8 cellular contexts compared by ENCODE assay signal in genomic region chr2:64978514-64979268, GRCh38. TPM values are rescaled to one million over a fixed set of nuclear protein-coding genes. Genes with fewer than 3 reads are reported as not detected.
A peak's percentile ranks its signal among the peaks of the same experiment; 100 is the strongest.
DNase-seq lines count a peak whose midpoint lies in the region; ATAC-seq and TF ChIP-seq lines count a peak whose summit lies in the region.

No MANE protein-coding gene starts in this region.

- H2AFZ ChIP-seq in SK-N-SH (ENCODE audit: low read depth) = peak overlapping the region; percentile 0; the same call in 1 of the 2 replicates

- H3K27ac ChIP-seq in BLaER1 (no peak overlapping the region), SK-N-SH (ENCODE audit: low read depth in 2 of 2, low read length in 1 of 2) (no peak overlapping the region), esophagus squamous epithelium (no peak overlapping the region), testis (no peak overlapping the region)

- CTCF ChIA-PET in SK-N-SH (lab: Yijun Ruan, JAX) = interaction anchor here (0.6 to 1.9 kb wide), 5 partner anchors 10 to 87 kb away, joined by 3 to 5 read pairs (median 3); no protein-coding TSS in a partner anchor

- H3K27me3 ChIP-seq in BLaER1 (no peaks in the 10 kb centered on the region), SK-N-SH (ENCODE audit: insufficient read depth) (no peaks in the 10 kb centered on the region), esophagus squamous epithelium (no peaks in the 10 kb centered on the region), testis (no peaks in the 10 kb centered on the region)

- no peaks in the 10 kb centered on the region for H3K79me2 ChIP-seq in SK-N-SH (ENCODE audit: insufficient read depth)

- WGBS in SK-N-SH (ENCODE audit: low lambda C conversion rate) = 81% methylated on average over 4 of the region's 4 CpGs
- WGBS in esophagus squamous epithelium, 2 donors = 76 to 78% methylated on average over 4 of the region's 4 CpGs
- 91 to 97% methylated on average over 4 of the region's 4 CpGs for whole genome bisulfite sequencing in testis, 2 donors

- no peak for DNase-seq in SK-N-SH
- DNase-seq in iris pigment epithelial cell (ENCODE audit: low read depth) = peak; percentile 31
- DNase-seq in esophagus squamous epithelium (lab: John Stamatoyannopoulos, UW) = no peak
- DNase-seq in posterior cingulate gyrus = no peak
- DNase-seq in testis = no peak

- TF ChIP-seq CTCF in SK-N-SH (IDR thresholded peaks at IDR 0.05) (peak; percentile 33), esophagus squamous epithelium (IDR thresholded peaks at IDR 0.05) (peak in 1 of 6 experiments; percentile 23), testis (IDR thresholded peaks at IDR 0.05) (no peak)

- ATAC-seq in GM19452 (IDR thresholded peaks at IDR 0.05; ENCODE audit: unreplicated experiment) (peak; percentile 47), GM19463 (IDR thresholded peaks at IDR 0.05; ENCODE audit: unreplicated experiment) (no peak)

- no peaks in the 10 kb centered on the region for H3K9me2 ChIP-seq in SK-N-SH

- H3K4me1 ChIP-seq in BLaER1 = peaks cover 17% of the 10 kb centered on the region
- H3K4me1 ChIP-seq in SK-N-SH (ENCODE audit: control insufficient read depth in 1 of 2, insufficient read depth in 2 of 2, low read depth in 1 of 2, low read length in 1 of 2) = peaks cover 4 to 19% of the 10 kb centered on the region in 2 experiments; a peak in 3 of 4 replicates
- peaks cover 0 to 31% (median 8%) of the 10 kb centered on the region in 3 donors for H3K4me1 ChIP-seq in esophagus squamous epithelium
- no peaks in the 10 kb centered on the region for H3K4me1 ChIP-seq in testis

- POLR2A ChIA-PET in SK-N-SH (lab: Yijun Ruan, JAX) = no interaction called here

- no peak for TF ChIP-seq EP300 in SK-N-SH (IDR thresholded peaks at IDR 0.05; ENCODE audit: borderline replicate concordance in 1 of 2, low read depth in 1 of 2, low read length in 1 of 2)

- H3K9me3 ChIP-seq in BLaER1 = no peaks in the 10 kb centered on the region
- H3K9me3 ChIP-seq in SK-N-SH = no peaks in the 10 kb centered on the region
- H3K9me3 ChIP-seq in esophagus squamous epithelium = no peaks in the 10 kb centered on the region
- H3K9me3 ChIP-seq in testis = no peaks in the 10 kb centered on the region

- TF ChIP-seq POLR2A in esophagus squamous epithelium (IDR thresholded peaks at IDR 0.05) (no peak), testis (IDR thresholded peaks at IDR 0.05) (no peak)

- no peaks in the 10 kb centered on the region for H4K20me1 ChIP-seq in BLaER1
- no peaks in the 10 kb centered on the region for H4K20me1 ChIP-seq in SK-N-SH (ENCODE audit: insufficient read depth)

- H3F3A ChIP-seq in SK-N-SH (replicated peaks; ENCODE audit: insufficient read depth) = peaks cover 17% of the 10 kb centered on the region

- TF ChIP-seq RAD21 in SK-N-SH (IDR thresholded peaks at IDR 0.05; ENCODE audit: low read length) = peak; percentile 20; the same call in 1 of the 2 replicates

- H3K36me3 ChIP-seq in BLaER1 (no peaks in the 10 kb centered on the region), SK-N-SH (replicated peaks in 1 of 2; ENCODE audit: control insufficient read depth in 1 of 2, insufficient read depth in 2 of 2, low read length in 1 of 2) (no peaks in the 10 kb centered on the region), esophagus squamous epithelium (no peaks in the 10 kb centered on the region), testis (ENCODE audit: low read depth, missing control alignments) (no peaks in the 10 kb centered on the region)

- H3K4me2 ChIP-seq in BLaER1 = peak overlapping the region; percentile 56; the same call in 1 of the 2 replicates
- H3K4me2 ChIP-seq in SK-N-SH = no peak overlapping the region

- intact Hi-C loops in esophagus squamous epithelium (cut with DNase I) (no loop called here), posterior cingulate gyrus (cut with DNase I) (no loop called here), testis (cut with DNase I; ENCODE audit: low total_unique reads) (no loop called here)

- no peak overlapping the region for H3K9ac ChIP-seq in BLaER1
- H3K9ac ChIP-seq in SK-N-SH = no peak overlapping the region

- H3K4me3 ChIP-seq in BLaER1 (no peak overlapping the region), SK-N-SH (ENCODE audit: low read depth in 2 of 2, low read length in 1 of 2) (no peak overlapping the region), esophagus squamous epithelium (no peak overlapping the region), testis (no peak overlapping the region)

TF ChIP-seq in SK-N-SH, 30 proteins besides CTCF, POLR2A, EP300 and RAD21:
- TF ChIP-seq SIN3A (IDR thresholded peaks at IDR 0.05; ENCODE audit: borderline replicate concordance, low read depth, low read length) (no peak), RFX5 (IDR thresholded peaks at IDR 0.05; ENCODE audit: low read length) (no peak), TCF12 (IDR thresholded peaks at IDR 0.05) (no peak), FOSL2 (IDR thresholded peaks at IDR 0.05; ENCODE audit: borderline replicate concordance, low read depth) (peak; percentile 62; the same call in 1 of the 2 replicates), RCOR1 (IDR thresholded peaks at IDR 0.05; ENCODE audit: low read length) (no peak), FOXJ3 (CRISPR knock-in tag; IDR thresholded peaks at IDR 0.05) (no peak), JUND (IDR thresholded peaks at IDR 0.05) (peak; percentile 52; the same call in 1 of the 2 replicates), GATA2 (CRISPR knock-in tag; IDR thresholded peaks at IDR 0.05) (no peak), MXI1 (IDR thresholded peaks at IDR 0.05; ENCODE audit: low read depth, low read length) (no peak), EZH2phosphoT487 (IDR thresholded peaks at IDR 0.05; ENCODE audit: borderline replicate concordance, low read depth) (no peak)
- TF ChIP-seq, protein P1, sequence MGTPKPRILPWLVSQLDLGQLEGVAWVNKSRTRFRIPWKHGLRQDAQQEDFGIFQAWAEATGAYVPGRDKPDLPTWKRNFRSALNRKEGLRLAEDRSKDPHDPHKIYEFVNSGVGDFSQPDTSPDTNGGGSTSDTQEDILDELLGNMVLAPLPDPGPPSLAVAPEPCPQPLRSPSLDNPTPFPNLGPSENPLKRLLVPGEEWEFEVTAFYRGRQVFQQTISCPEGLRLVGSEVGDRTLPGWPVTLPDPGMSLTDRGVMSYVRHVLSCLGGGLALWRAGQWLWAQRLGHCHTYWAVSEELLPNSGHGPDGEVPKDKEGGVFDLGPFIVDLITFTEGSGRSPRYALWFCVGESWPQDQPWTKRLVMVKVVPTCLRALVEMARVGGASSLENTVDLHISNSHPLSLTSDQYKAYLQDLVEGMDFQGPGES (IDR thresholded peaks at IDR 0.05; ENCODE audit: low read depth, low read length) = no peak
- TF ChIP-seq, protein P2, sequence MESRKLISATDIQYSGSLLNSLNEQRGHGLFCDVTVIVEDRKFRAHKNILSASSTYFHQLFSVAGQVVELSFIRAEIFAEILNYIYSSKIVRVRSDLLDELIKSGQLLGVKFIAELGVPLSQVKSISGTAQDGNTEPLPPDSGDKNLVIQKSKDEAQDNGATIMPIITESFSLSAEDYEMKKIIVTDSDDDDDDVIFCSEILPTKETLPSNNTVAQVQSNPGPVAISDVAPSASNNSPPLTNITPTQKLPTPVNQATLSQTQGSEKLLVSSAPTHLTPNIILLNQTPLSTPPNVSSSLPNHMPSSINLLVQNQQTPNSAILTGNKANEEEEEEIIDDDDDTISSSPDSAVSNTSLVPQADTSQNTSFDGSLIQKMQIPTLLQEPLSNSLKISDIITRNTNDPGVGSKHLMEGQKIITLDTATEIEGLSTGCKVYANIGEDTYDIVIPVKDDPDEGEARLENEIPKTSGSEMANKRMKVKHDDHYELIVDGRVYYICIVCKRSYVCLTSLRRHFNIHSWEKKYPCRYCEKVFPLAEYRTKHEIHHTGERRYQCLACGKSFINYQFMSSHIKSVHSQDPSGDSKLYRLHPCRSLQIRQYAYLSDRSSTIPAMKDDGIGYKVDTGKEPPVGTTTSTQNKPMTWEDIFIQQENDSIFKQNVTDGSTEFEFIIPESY (IDR thresholded peaks at IDR 0.05; ENCODE audit: borderline replicate concordance, low read depth) = no peak

RNA-seq across cellular contexts. Expression of gene SLC1A4, which starts 10.5 kb away (rescaled TPM):
- 4.4 and 4.7 TPM in 2 replicates for polyA plus RNA-seq in SK-N-SH (2012; rRNA removed)
- 2.8 and 3.3 TPM in 2 replicates for polyA plus RNA-seq in SK-N-SH (2012; cell fraction: cytosol; rRNA removed)
- polyA plus RNA-seq in SK-N-SH (2012; cell fraction: nucleus; rRNA removed) = 4.3 and 6.0 TPM in 2 replicates
- 10 to 100 TPM; 12.8 to 28.1 (median 14.3) TPM for total RNA-seq in esophagus squamous epithelium
- total RNA-seq in testis = 10 to 100 TPM; 14.3 to 17.8 TPM
- 28.5 TPM for polyA plus RNA-seq in testis (ENCODE audit: insufficient read depth, low read depth, low replicate concordance)
